16 cellular contexts compared by ENCODE assay signal in genomic region chr5:6475626-6476312, GRCh38. TPM values are rescaled to one million over a fixed set of nuclear protein-coding genes. Genes with fewer than 3 reads are reported as not detected.
DNase-seq lines count a peak whose midpoint lies in the region; ATAC-seq and TF ChIP-seq lines count a peak whose summit lies in the region.
"Had no signal": no experiment of that assay in that cellular context is flagged by ENCODE, and none has a peak within 500 bp of the region (broad histone marks: within the 10 kb centered on the region; RNA-seq: fewer than 3 reads in every experiment).

No MANE protein-coding gene starts in this region.

- ATAC-seq in GM18868 (IDR thresholded peaks at IDR 0.05; ENCODE audit: unreplicated experiment) (no peak), HG02981 (IDR thresholded peaks at IDR 0.05; ENCODE audit: unreplicated experiment) (no peak)
- ATAC-seq: naive thymus-derived CD4-positive, alpha-beta T cell had no signal

- H3K27ac Mint-ChIP-seq in mesothelial cell of epicardium, result peak overlapping the region; percentile 75
- H3K27ac Mint-ChIP-seq: activated naive CD4-positive, alpha-beta T cell treated with anti-CD3 and anti-CD28 coated beads, Interleukin-2, amount 50 U/mL, for 24 hours; HFFc6; naive thymus-derived CD4-positive, alpha-beta T cell had no signal

- no peak for TF ChIP-seq POLR2A in NB4 (IDR thresholded peaks at IDR 0.05; ENCODE audit: extremely low read depth, insufficient read length)

- H3K9me3 Mint-ChIP-seq in mesothelial cell of epicardium, result no peaks in the 10 kb centered on the region
- H3K9me3 Mint-ChIP-seq: activated naive CD4-positive, alpha-beta T cell treated with anti-CD3 and anti-CD28 coated beads, Interleukin-2, amount 50 U/mL, for 24 hours had no signal

- H3K4me1 Mint-ChIP-seq in mesothelial cell of epicardium, result peaks cover 14% of the 10 kb centered on the region
- H3K4me1 Mint-ChIP-seq: activated naive CD4-positive, alpha-beta T cell treated with anti-CD3 and anti-CD28 coated beads, Interleukin-2, amount 50 U/mL, for 24 hours; naive thymus-derived CD4-positive, alpha-beta T cell had no signal

- no peak overlapping the region for H3K4me3 ChIP-seq in NB4 (ENCODE audit: low read depth, low read length)

- H3K27me3 Mint-ChIP-seq in mesothelial cell of epicardium (ENCODE audit: low read depth), result peaks cover 24% of the 10 kb centered on the region

- no peak for TF ChIP-seq CTCF in NB4 (IDR thresholded peaks at IDR 0.05; ENCODE audit: low read depth, low read length)
- no peak for TF ChIP-seq CTCF in mesothelial cell of epicardium (IDR thresholded peaks at IDR 0.05; ENCODE audit: unreplicated experiment)

- peak; percentile 6 for DNase-seq in DMS 273 (lab: John Stamatoyannopoulos, UW; ENCODE audit: unreplicated experiment)
- DNase-seq in DMS 273 treated with DMSO at 0.1 percent for 48 hours (lab: John Stamatoyannopoulos, UW), result no peak
- DNase-seq in NB4 (ENCODE audit: low read depth), result peak; percentile 9
- DNase-seq in SHP77 treated with DMSO at 0.1 percent for 48 hours (lab: John Stamatoyannopoulos, UW), result peak; percentile 73
- no peak for DNase-seq in mesothelial cell of epicardium (ENCODE audit: low spot score in 2 of 2, unreplicated experiment in 2 of 2)
- no peak for DNase-seq in activated CD4-positive, CD25-positive, alpha-beta regulatory T cell treated with anti-CD3 and anti-CD28 coated beads, Interleukin-2, amount 50 U/mL, for 72 hours
- DNase-seq: HFFc6; naive thymus-derived CD4-positive, alpha-beta T cell; NCI-H2081 treated with DMSO at 0.1 percent for 48 hours; substantia nigra had no signal

- no peaks in the 10 kb centered on the region for H3K36me3 Mint-ChIP-seq in mesothelial cell of epicardium
- H3K36me3 Mint-ChIP-seq: activated naive CD4-positive, alpha-beta T cell treated with anti-CD3 and anti-CD28 coated beads, Interleukin-2, amount 50 U/mL, for 24 hours; naive thymus-derived CD4-positive, alpha-beta T cell had no signal

- peak overlapping the region; percentile 15 for H3K4me3 Mint-ChIP-seq in mesothelial cell of epicardium
- H3K4me3 Mint-ChIP-seq: activated naive CD4-positive, alpha-beta T cell treated with anti-CD3 and anti-CD28 coated beads, Interleukin-2, amount 50 U/mL, for 24 hours; HFFc6; naive thymus-derived CD4-positive, alpha-beta T cell had no signal

RNA-seq across cellular contexts. Expression of gene UBE2QL1, which starts 27.1 kb away (rescaled TPM):
- 3.9 to 4.4 TPM (median 4.2 TPM) in 3 replicates for total RNA-seq in mesothelial cell of epicardium
- total RNA-seq: fibroblast of lung, HFFc6, OCI-LY7, renal cortical epithelial cell had no signal

Comparison
In these comparisons a context has a peak if more than half of its experiments do, and no peak if none do; other contexts are left out.
1. DNase-seq: peak in DMS 273 (single experiment), NB4 (single experiment) and SHP77 treated with DMSO at 0.1 percent for 48 hours (single experiment); none in DMS 273 treated with DMSO at 0.1 percent for 48 hours (single experiment), mesothelial cell of epicardium (0 of 2) and activated CD4-positive, CD25-positive, alpha-beta regulatory T cell treated with anti-CD3 and anti-CD28 coated beads, Interleukin-2, amount 50 U/mL, for 72 hours (single experiment).